Comparison of ENCODE assay signal across 8 cellular contexts in genomic region chr2:240584486-240585031, GRCh38. TPM values are rescaled to one million over a fixed set of nuclear protein-coding genes. Genes with fewer than 3 reads are reported as not detected.
A peak's percentile ranks its signal among the peaks of the same experiment; 100 is the strongest.
DNase-seq lines count a peak whose midpoint lies in the region; ATAC-seq and TF ChIP-seq lines count a peak whose summit lies in the region.

No MANE protein-coding gene starts in this region.

- CTCF ChIA-PET in Calu3 (lab: Charles Lee) = no interaction called here

- peak overlapping the region; percentile 98 for H3K27ac ChIP-seq in OCI-LY3 (ENCODE audit: low read length)
- H3K27ac ChIP-seq in skeletal muscle tissue (ENCODE audit: low read depth, low read length) = no peak overlapping the region

- no peak overlapping the region for H3K27ac Mint-ChIP-seq in Calu3 (ENCODE audit: unreplicated experiment)
- peak overlapping the region in 1 of 2 donors; percentile 49 for H3K27ac Mint-ChIP-seq in effector memory CD8-positive, alpha-beta T cell

- H3K27me3 ChIP-seq in OCI-LY3 (ENCODE audit: low read depth, low read length) (no peaks in the 10 kb centered on the region), skeletal muscle tissue (ENCODE audit: control insufficient read depth in 3 of 3, insufficient read depth in 3 of 3, low read length in 3 of 3) (no peaks in the 10 kb centered on the region)

- H3K4me3 Mint-ChIP-seq in Calu3 (ENCODE audit: low read depth, unreplicated experiment) = peak overlapping the region; percentile 94
- H3K4me3 Mint-ChIP-seq in effector memory CD8-positive, alpha-beta T cell = peak overlapping the region; percentile 49 to 80

- H3K4me1 Mint-ChIP-seq in Calu3 (ENCODE audit: low read depth, unreplicated experiment) = peaks cover 53% of the 10 kb centered on the region
- peaks cover 44% of the 10 kb centered on the region in 2 donors for H3K4me1 Mint-ChIP-seq in effector memory CD8-positive, alpha-beta T cell (ENCODE audit: low read depth in 2 of 2)

- H3K9ac ChIP-seq in OCI-LY3 (ENCODE audit: low read length) (peak overlapping the region; percentile 100), skeletal muscle tissue (ENCODE audit: low read depth in 1 of 3, low read length in 3 of 3) (peak overlapping the region in 2 of 3 donors; percentile 98 to 99)

- no peaks in the 10 kb centered on the region for H3K9me3 Mint-ChIP-seq in Calu3 (ENCODE audit: low read depth, unreplicated experiment)
- H3K9me3 Mint-ChIP-seq in effector memory CD8-positive, alpha-beta T cell = no peaks in the 10 kb centered on the region

- BruUV-seq in Calu3 (replicated peaks; lab: Mats Ljungman, UMichigan) = no TSS peak

- no peak for DNase-seq in Calu3
- DNase-seq in GM19238 (ENCODE audit: insufficient read length, low spot score) = peak; percentile 57
- DNase-seq in effector memory CD8-positive, alpha-beta T cell = no peak
- no peak for DNase-seq in SK-N-DZ (ENCODE audit: low spot score)
- DNase-seq in DMS114 treated with DMSO at 0.1 percent for 48 hours (lab: John Stamatoyannopoulos, UW; ENCODE audit: unreplicated experiment) = no peak

- H3K36me3 ChIP-seq in OCI-LY3 (replicated peaks; ENCODE audit: low read depth, low read length) (peaks cover 34% of the 10 kb centered on the region), skeletal muscle tissue (ENCODE audit: control insufficient read depth in 3 of 3, insufficient read depth in 3 of 3, low read length in 3 of 3) (peaks cover 3 to 7% (median 3%) of the 10 kb centered on the region in 3 donors)

- H3K4me1 ChIP-seq in OCI-LY3 (ENCODE audit: low read length) (peaks cover 43% of the 10 kb centered on the region), skeletal muscle tissue (ENCODE audit: control insufficient read depth in 3 of 3, insufficient read depth in 3 of 3, low read length in 3 of 3) (peaks cover 38 to 57% (median 38%) of the 10 kb centered on the region in 3 donors)

- H4K20me1 ChIP-seq in OCI-LY3 (ENCODE audit: insufficient read depth, low read length) = peaks cover 10% of the 10 kb centered on the region

- ATAC-seq in HG03139 (IDR thresholded peaks at IDR 0.05; ENCODE audit: unreplicated experiment) = peak; percentile 47
- ATAC-seq in effector memory CD8-positive, alpha-beta T cell (replicated peaks) = no peak

- no peaks in the 10 kb centered on the region for H3K27me3 Mint-ChIP-seq in Calu3 (ENCODE audit: unreplicated experiment)
- no peaks in the 10 kb centered on the region for H3K27me3 Mint-ChIP-seq in effector memory CD8-positive, alpha-beta T cell

- peak overlapping the region; percentile 98 for H3K4me3 ChIP-seq in OCI-LY3 (ENCODE audit: low read length)
- H3K4me3 ChIP-seq in skeletal muscle tissue (ENCODE audit: low read length in 3 of 3) = peak overlapping the region; percentile 96 to 98 (median 98)

- TF ChIP-seq CTCF in Calu3 (IDR thresholded peaks at IDR 0.05; ENCODE audit: unreplicated experiment) (no peak), OCI-LY3 (IDR thresholded peaks at IDR 0.05; ENCODE audit: low read depth, low read length) (no peak)

- peaks cover 50% of the 10 kb centered on the region for H3K36me3 Mint-ChIP-seq in Calu3 (ENCODE audit: insufficient read depth, unreplicated experiment)
- H3K36me3 Mint-ChIP-seq in effector memory CD8-positive, alpha-beta T cell (ENCODE audit: insufficient read depth) = peaks cover 23% of the 10 kb centered on the region

- peak overlapping the region; percentile 95 for H3K4me2 ChIP-seq in OCI-LY3 (ENCODE audit: low read length)

- no peak overlapping the region for H2AFZ ChIP-seq in OCI-LY3 (ENCODE audit: low read depth, low read length)

- H3K79me2 ChIP-seq in OCI-LY3 (ENCODE audit: low read length) = peaks cover 75% of the 10 kb centered on the region

- intact Hi-C loops in Calu3 (cut with micrococcal nuclease; ENCODE audit: unreplicated experiment) = no loop called here

- H3K9me3 ChIP-seq in OCI-LY3 (ENCODE audit: insufficient read depth, low read length) (no peaks in the 10 kb centered on the region), skeletal muscle tissue (ENCODE audit: control insufficient read depth in 3 of 3, low read length in 3 of 3) (peaks cover 0 to 2% (median 0%) of the 10 kb centered on the region in 3 donors)

RNA-seq across cellular contexts. Expression of gene CAPN10, which starts 2.0 kb away (rescaled TPM):
- total RNA-seq in Calu3 (2022) (49.3 and 52.6 TPM in 2 replicates), skeletal muscle tissue (12.0 TPM)
- 33.5 and 49.4 TPM in 2 replicates for polyA plus RNA-seq in SK-N-DZ (2014; cell fraction: cytosol; rRNA removed)
- polyA plus RNA-seq in SK-N-DZ (2014; cell fraction: nucleus; rRNA removed) = 222 and 266 TPM in 2 replicates

RNA-seq across cellular contexts. Expression of gene RNPEPL1, which starts 16.3 kb away (rescaled TPM):
- total RNA-seq in Calu3 (2022) (80.6 and 82.9 TPM in 2 replicates), skeletal muscle tissue (15.7 TPM)
- 20.9 and 24.6 TPM in 2 replicates for polyA plus RNA-seq in SK-N-DZ (2014; cell fraction: cytosol; rRNA removed)
- 52.1 and 94.9 TPM in 2 replicates for polyA plus RNA-seq in SK-N-DZ (2014; cell fraction: nucleus; rRNA removed)

RNA-seq across cellular contexts. Expression of gene DUSP28, which starts 24.4 kb away (rescaled TPM):
- total RNA-seq in Calu3 (2022) (5.1 and 8.5 TPM in 2 replicates), skeletal muscle tissue (8.4 TPM)
- polyA plus RNA-seq in SK-N-DZ (2014; cell fraction: cytosol; rRNA removed) = 8.2 and 11.3 TPM in 2 replicates
- polyA plus RNA-seq in SK-N-DZ (2014; cell fraction: nucleus; rRNA removed) = 3.3 and 6.3 TPM in 2 replicates

RNA-seq across cellular contexts. Expression of gene ANKMY1, which starts 26.8 kb away (rescaled TPM):
- total RNA-seq in Calu3 (2022) = 34.9 and 38.2 TPM in 2 replicates
- 5.2 TPM for total RNA-seq in skeletal muscle tissue
- polyA plus RNA-seq in SK-N-DZ (2014; cell fraction: cytosol; rRNA removed) = 11.4 and 18.0 TPM in 2 replicates
- 16.7 and 28.4 TPM in 2 replicates for polyA plus RNA-seq in SK-N-DZ (2014; cell fraction: nucleus; rRNA removed)

RNA-seq across cellular contexts. Expression of gene GPR35, which starts 40.7 kb away (rescaled TPM):
- total RNA-seq in Calu3 (2022) (40.3 and 49.4 TPM in 2 replicates), skeletal muscle tissue (1.0 TPM)
- not detected in 2 replicates for polyA plus RNA-seq in SK-N-DZ (2014; cell fraction: cytosol; rRNA removed)
- 0.16 TPM in 1 of 2 replicates, not detected in the other for polyA plus RNA-seq in SK-N-DZ (2014; cell fraction: nucleus; rRNA removed)
